9 cellular contexts compared by ENCODE assay signal in the genomic region with DNA sequence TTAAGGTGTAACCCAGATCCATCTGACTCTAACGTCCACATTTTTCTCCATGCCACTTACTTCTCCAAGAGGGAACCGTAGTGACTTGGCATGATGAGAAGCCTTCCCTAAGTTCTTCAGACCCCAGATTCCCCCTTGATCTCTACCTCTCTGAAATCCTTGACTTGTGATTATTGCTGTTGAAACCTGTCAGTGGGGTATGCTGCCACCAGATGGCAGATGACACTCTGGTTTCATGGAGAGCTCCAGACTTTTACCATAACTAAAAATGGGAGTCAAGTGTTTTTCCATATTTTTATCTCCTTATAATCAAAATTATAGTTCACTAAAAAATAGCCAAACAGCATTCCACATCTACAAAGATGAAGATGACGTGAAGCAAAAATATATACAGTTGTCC.
DNase-seq lines count a peak whose midpoint lies in the region; ATAC-seq and TF ChIP-seq lines count a peak whose summit lies in the region.
"Had no signal": no experiment of that assay in that cellular context is flagged by ENCODE, and none has a peak within 500 bp of the region (broad histone marks: within the 10 kb centered on the region; RNA-seq: fewer than 3 reads in every experiment).

No MANE protein-coding gene starts in this region.

- TF ChIP-seq CTCF in BE2C (IDR thresholded peaks at IDR 0.05; ENCODE audit: low read depth, low read length) = peak; percentile 62
- no peak for TF ChIP-seq CTCF in HEK293 (tag by site-specific recombination; IDR thresholded peaks at IDR 0.05)
- peak; percentile 6 to 38 (median 22) for TF ChIP-seq CTCF in adrenal gland (IDR thresholded peaks at IDR 0.05)
- TF ChIP-seq CTCF in kidney epithelial cell (IDR thresholded peaks at IDR 0.05; ENCODE audit: insufficient read depth, low read length, poor library complexity, severe bottlenecking) = peak; percentile 37
- no peak for TF ChIP-seq CTCF in uterus (IDR thresholded peaks at IDR 0.05)

- H3K27me3 ChIP-seq in BE2C = no peaks in the 10 kb centered on the region
- H3K27me3 ChIP-seq in adrenal gland = no peaks in the 10 kb centered on the region
- no peaks in the 10 kb centered on the region for H3K27me3 ChIP-seq in kidney epithelial cell (ENCODE audit: control insufficient read depth, insufficient read depth, low read length)
- H3K27me3 ChIP-seq in uterus = no peaks in the 10 kb centered on the region

- TF ChIP-seq POLR2A in adrenal gland (IDR thresholded peaks at IDR 0.05) = no peak
- no peak for TF ChIP-seq POLR2A in uterus (IDR thresholded peaks at IDR 0.05)

- H3K36me3 ChIP-seq in BE2C = no peaks in the 10 kb centered on the region
- no peaks in the 10 kb centered on the region for H3K36me3 ChIP-seq in HEK293 (ENCODE audit: control insufficient read depth in 2 of 2, insufficient read depth in 1 of 2, low read length in 2 of 2)
- no peaks in the 10 kb centered on the region for H3K36me3 ChIP-seq in adrenal gland (replicated peaks in 1 of 2)
- H3K36me3 ChIP-seq in kidney epithelial cell (ENCODE audit: control insufficient read depth, insufficient read depth, low read length) = no peaks in the 10 kb centered on the region
- H3K36me3 ChIP-seq in uterus = no peaks in the 10 kb centered on the region

- 59 to 69% (median 63%) methylated on average over 3 of the region's 3 CpGs for WGBS in adrenal gland, 4 donors

- DNase-seq in BE2C = peak; percentile 10
- DNase-seq in adrenal gland = no peak
- DNase-seq in kidney epithelial cell (ENCODE audit: low read depth) = no peak
- no peak for DNase-seq in uterus
- no peak for DNase-seq in kidney glomerular epithelial cell (lab: John Stamatoyannopoulos, UW)
- no peak for DNase-seq in stimulated activated CD4-positive, alpha-beta T cell treated with anti-CD3 and anti-CD28 coated beads, Interleukin-2, amount 100 ng/mL, for 48 hours
- DNase-seq: anterior cingulate cortex had no signal

- H3K9me3 ChIP-seq in BE2C = no peaks in the 10 kb centered on the region
- no peaks in the 10 kb centered on the region for H3K9me3 ChIP-seq in HEK293 (ENCODE audit: control insufficient read depth, insufficient read depth, low read depth, low read length)
- no peaks in the 10 kb centered on the region for H3K9me3 ChIP-seq in adrenal gland (replicated peaks in 1 of 3)
- no peaks in the 10 kb centered on the region for H3K9me3 ChIP-seq in uterus

- ATAC-seq in GM19328 (IDR thresholded peaks at IDR 0.05; ENCODE audit: unreplicated experiment) = no peak

- POLR2A ChIA-PET in HEK293 (lab: Yijun Ruan, JAX) = no interaction called here

- H3K4me3 ChIP-seq in BE2C (ENCODE audit: low read depth, low read length) = no peak overlapping the region
- no peak overlapping the region for H3K4me3 ChIP-seq in HEK293 (ENCODE audit: low read depth, low read length)
- no peak overlapping the region for H3K4me3 ChIP-seq in adrenal gland
- H3K4me3 ChIP-seq in kidney epithelial cell (ENCODE audit: low read depth, low read length) = no peak overlapping the region
- H3K4me3 ChIP-seq in uterus = no peak overlapping the region

- CTCF ChIA-PET in HEK293 (lab: Yijun Ruan, JAX) = interaction anchor here (0.7 to 1.4 kb wide), 7 partner anchors 10 to 761 kb away, joined by 3 to 8 read pairs (median 4); no protein-coding TSS in a partner anchor

- intact Hi-C loops in adrenal gland (cut with DNase I) (no loop called here), uterus (cut with DNase I; ENCODE audit: low total_unique reads) (no loop called here)

- H3K4me1 ChIP-seq in BE2C (no peaks in the 10 kb centered on the region), HEK293 (ENCODE audit: control insufficient read depth, insufficient read depth, low read length) (no peaks in the 10 kb centered on the region), adrenal gland (replicated peaks in 1 of 2) (peaks cover 0 to 3% of the 10 kb centered on the region in 2 donors), uterus (peaks cover 0 to 11% of the 10 kb centered on the region in 2 donors)

- H3K27ac ChIP-seq in HEK293 (ENCODE audit: extremely low read depth, low read depth, low read length) = no peak overlapping the region
- no peak overlapping the region for H3K27ac ChIP-seq in adrenal gland
- H3K27ac ChIP-seq in uterus = no peak overlapping the region

TF ChIP-seq in HEK293, 187 proteins besides CTCF, POLR2A, EP300 and RAD21:
- no peak for TF ChIP-seq ZNF677 (tag by site-specific recombination; IDR thresholded peaks at IDR 0.05)
- peak; percentile 37 for TF ChIP-seq ZNF654 (tag by site-specific recombination; IDR thresholded peaks at IDR 0.05; ENCODE audit: low read depth)

Comparison
In these comparisons a context has a peak if more than half of its experiments do, and no peak if none do; other contexts are left out.
1. CTCF ChIP-seq: peak in BE2C (single experiment), adrenal gland (6 of 6) and kidney epithelial cell (single experiment); none in HEK293 (single experiment) and uterus (0 of 4).